ENCODE assay signal across 4 cellular contexts in the genomic region with DNA sequence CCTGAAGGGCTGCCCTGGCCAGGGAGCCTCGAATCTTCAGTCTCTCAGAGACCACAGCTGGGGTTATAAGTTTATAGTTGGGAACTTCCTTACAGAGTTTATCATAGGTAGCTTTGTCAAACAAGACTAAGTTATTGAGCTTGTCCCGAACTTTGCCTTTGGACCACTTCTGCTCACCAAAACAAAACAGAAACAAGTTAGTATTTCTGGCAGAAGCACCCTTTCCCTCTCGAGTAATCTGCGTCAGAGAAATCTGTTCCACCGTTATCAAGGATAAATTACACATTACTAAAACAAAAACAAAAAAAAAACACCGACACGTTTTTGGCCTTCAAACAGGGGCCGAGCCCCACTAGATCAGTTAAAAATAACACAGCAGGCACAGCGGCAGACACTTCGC. TPM values are rescaled to one million over a fixed set of nuclear protein-coding genes. Genes with fewer than 3 reads are reported as not detected.
DNase-seq lines count a peak whose midpoint lies in the region; ATAC-seq, FAIRE-seq and TF ChIP-seq lines count a peak whose summit lies in the region.
"Not testable (repeated sequence)": the region's sequence is repeated elsewhere in the genome, so short reads cannot be mapped to it uniquely, and the experiment has no call there.

No MANE protein-coding gene starts in this region.

- not testable (repeated sequence) for H3K27me3 ChIP-seq in SJCRH30; ectodermal cell (ENCODE audit: control insufficient read depth, insufficient read depth, low read length, poor library complexity, severe bottlenecking); muscle layer of duodenum (ENCODE audit: low read depth, low read length)

- not testable (repeated sequence) for TF ChIP-seq RAD21 in A549 (conservative IDR thresholded peaks at IDR 0.05 in 1 of 2, IDR thresholded peaks at IDR 0.05 in 1 of 2)

- peak overlapping the region; percentile 85 for H3K4me2 ChIP-seq in A549

- TF ChIP-seq POLR2A in A549 (IDR thresholded peaks at IDR 0.05; ENCODE audit: low read length), result not testable (repeated sequence)

- CTCF ChIA-PET in A549 (lab: Yijun Ruan, JAX), result not testable (repeated sequence)

- H3K36me3 ChIP-seq in SJCRH30 (peaks cover 41% of the 10 kb centered on the region), ectodermal cell (ENCODE audit: control insufficient read depth, insufficient read depth, low read length) (peaks cover 37% of the 10 kb centered on the region), muscle layer of duodenum (ENCODE audit: control insufficient read depth in 1 of 2, insufficient read depth in 2 of 2, low read length in 2 of 2) (peaks cover 47% of the 10 kb centered on the region in 2 donors)

- ATAC-seq in A549, result not testable (repeated sequence)

- FAIRE-seq in A549 (lab: Jason Lieb, UNC), result not testable (repeated sequence)

- 4% methylated on average over 10 of the region's 10 CpGs for WGBS in A549 (ENCODE audit: missing lambda C conversion rate)
- 5 to 10% methylated on average over 9 to 10 of the region's 10 CpGs for WGBS in ectodermal cell, 2 experiments

- not testable (repeated sequence) for DNase-seq in A549 (ENCODE audit: low read depth in 1 of 2, low spot score in 1 of 2); SJCRH30

- POLR2A ChIA-PET in A549 (lab: Yijun Ruan, JAX), result not testable (repeated sequence)

- H3K9me3 ChIP-seq in A549; SJCRH30 (replicated peaks); ectodermal cell (ENCODE audit: control insufficient read depth, low read length); muscle layer of duodenum (ENCODE audit: control insufficient read depth in 1 of 2, low read length in 2 of 2): not testable (repeated sequence)

- H3K4me1 ChIP-seq in A549 (peaks cover 38% of the 10 kb centered on the region), muscle layer of duodenum (ENCODE audit: control insufficient read depth in 1 of 2, insufficient read depth in 2 of 2, low read length in 2 of 2) (peaks cover 11 to 36% of the 10 kb centered on the region in 2 donors)
- not testable (repeated sequence) for H3K4me1 ChIP-seq in SJCRH30; ectodermal cell (ENCODE audit: control insufficient read depth, insufficient read depth, low read length)

- TF ChIP-seq CTCF in A549 (IDR thresholded peaks at IDR 0.05), result not testable (repeated sequence)

- peak overlapping the region; percentile 72 for H3K4me3 ChIP-seq in A549
- peak overlapping the region; percentile 80 for H3K4me3 ChIP-seq in SJCRH30
- H3K4me3 ChIP-seq in ectodermal cell (ENCODE audit: insufficient read depth, low read depth, low read length), result peak overlapping the region; percentile 92
- peak overlapping the region; percentile 88 to 99 for H3K4me3 ChIP-seq in muscle layer of duodenum (ENCODE audit: low read depth in 1 of 2, low read length in 2 of 2)

- TF ChIP-seq EP300 in A549 (IDR thresholded peaks at IDR 0.05), result not testable (repeated sequence)

- peak overlapping the region; percentile 95 to 97 for H3K27ac ChIP-seq in A549
- H3K27ac ChIP-seq in SJCRH30, result peak overlapping the region; percentile 70; the same call in 1 of the 2 replicates
- not testable (repeated sequence) for H3K27ac ChIP-seq in ectodermal cell (ENCODE audit: insufficient read depth, low read depth, low read length, poor library complexity, severe bottlenecking)
- peak overlapping the region; percentile 89 for H3K27ac ChIP-seq in muscle layer of duodenum (ENCODE audit: low read length)

RNA-seq across cellular contexts. Expression of gene RPS25, which starts 0.8 kb away (rescaled TPM):
- polyA plus RNA-seq in A549 (2011; rRNA removed) (644 and 844 TPM in 2 replicates), A549 (2017; fragmentation: RNase III; extraction: RNeasy Plus Mini Kit Qiagen cat#74134 plus additional on column Dnase treatment) (1,476 to 1,567 TPM (median 1,517 TPM) in 3 replicates)
- polyA plus RNA-seq in A549 (2012; cell fraction: cytosol; rRNA removed), result 630 and 875 TPM in 2 replicates
- 132 and 205 TPM in 2 replicates for polyA plus RNA-seq in A549 (2012; cell fraction: nucleus; rRNA removed)
- polyA minus RNA-seq in A549 (2011; rRNA and poly(A)+ RNA removed), result 39.1 and 56.7 TPM in 2 replicates
- 797 and 901 TPM in 2 replicates for total RNA-seq in SJCRH30 (2014; rRNA removed; shearing (Covaris generic))
- 1,507 TPM for polyA plus RNA-seq in ectodermal cell (2013, experiment 1 of 4)
- 1,507 TPM for polyA plus RNA-seq in ectodermal cell (2013, experiment 2 of 4)
- polyA plus RNA-seq in ectodermal cell (2013, experiment 3 of 4), result 1,523 TPM
- polyA plus RNA-seq in ectodermal cell (2013, experiment 4 of 4), result 1,566 TPM

RNA-seq across cellular contexts. Expression of gene TRAPPC4, which starts 1.2 kb away (rescaled TPM):
- polyA plus RNA-seq in A549 (2011; rRNA removed) (77.7 and 90.0 TPM in 2 replicates), A549 (2017; fragmentation: RNase III; extraction: RNeasy Plus Mini Kit Qiagen cat#74134 plus additional on column Dnase treatment) (61.7 to 72.8 TPM (median 71.6 TPM) in 3 replicates)
- 116 and 173 TPM in 2 replicates for polyA plus RNA-seq in A549 (2012; cell fraction: cytosol; rRNA removed)
- polyA plus RNA-seq in A549 (2012; cell fraction: nucleus; rRNA removed), result 75.2 and 94.8 TPM in 2 replicates
- 46.0 and 53.7 TPM in 2 replicates for polyA minus RNA-seq in A549 (2011; rRNA and poly(A)+ RNA removed)
- 33.1 and 34.8 TPM in 2 replicates for total RNA-seq in SJCRH30 (2014; rRNA removed; shearing (Covaris generic))
- polyA plus RNA-seq in ectodermal cell (2013, experiment 1 of 4), result 77.4 TPM
- polyA plus RNA-seq in ectodermal cell (2013, experiment 2 of 4), result 91.1 TPM
- 69.2 TPM for polyA plus RNA-seq in ectodermal cell (2013, experiment 3 of 4)
- 75.3 TPM for polyA plus RNA-seq in ectodermal cell (2013, experiment 4 of 4)

RNA-seq across cellular contexts. Expression of gene SLC37A4, which starts 13.3 kb away (rescaled TPM):
- polyA plus RNA-seq in A549 (2011; rRNA removed) (21.2 and 22.8 TPM in 2 replicates), A549 (2017; fragmentation: RNase III; extraction: RNeasy Plus Mini Kit Qiagen cat#74134 plus additional on column Dnase treatment) (12.7 to 15.5 TPM (median 14.0 TPM) in 3 replicates)
- 15.9 and 20.1 TPM in 2 replicates for polyA plus RNA-seq in A549 (2012; cell fraction: cytosol; rRNA removed)
- polyA plus RNA-seq in A549 (2012; cell fraction: nucleus; rRNA removed), result 42.8 and 46.0 TPM in 2 replicates
- 26.0 and 30.3 TPM in 2 replicates for polyA minus RNA-seq in A549 (2011; rRNA and poly(A)+ RNA removed)
- total RNA-seq in SJCRH30 (2014; rRNA removed; shearing (Covaris generic)), result 8.7 and 9.8 TPM in 2 replicates
- polyA plus RNA-seq in ectodermal cell (2013, experiment 1 of 4), result 58.5 TPM
- polyA plus RNA-seq in ectodermal cell (2013, experiment 2 of 4), result 58.3 TPM
- polyA plus RNA-seq in ectodermal cell (2013, experiment 3 of 4), result 48.3 TPM
- polyA plus RNA-seq in ectodermal cell (2013, experiment 4 of 4), result 52.8 TPM

RNA-seq across cellular contexts. Expression of gene CENATAC, which starts 19.4 kb away (rescaled TPM):
- 14.8 and 20.2 TPM in 2 replicates for polyA plus RNA-seq in A549 (2011; rRNA removed)
- 11.6 and 12.5 TPM in 2 replicates for polyA plus RNA-seq in A549 (2012; cell fraction: cytosol; rRNA removed)
- 51.4 and 75.0 TPM in 2 replicates for polyA plus RNA-seq in A549 (2012; cell fraction: nucleus; rRNA removed)
- polyA plus RNA-seq in A549 (2017; fragmentation: RNase III; extraction: RNeasy Plus Mini Kit Qiagen cat#74134 plus additional on column Dnase treatment), result 11.1 to 14.8 TPM (median 12.4 TPM) in 3 replicates
- 6.6 and 7.7 TPM in 2 replicates for polyA minus RNA-seq in A549 (2011; rRNA and poly(A)+ RNA removed)
- 12.7 and 17.5 TPM in 2 replicates for total RNA-seq in SJCRH30 (2014; rRNA removed; shearing (Covaris generic))
- polyA plus RNA-seq in ectodermal cell (2013, experiment 1 of 4), result 39.4 TPM
- polyA plus RNA-seq in ectodermal cell (2013, experiment 2 of 4), result 47.3 TPM
- polyA plus RNA-seq in ectodermal cell (2013, experiment 3 of 4), result 25.6 TPM
- polyA plus RNA-seq in ectodermal cell (2013, experiment 4 of 4), result 30.0 TPM

RNA-seq across cellular contexts. Expression of gene HYOU1, which starts 39.6 kb away (rescaled TPM):
- 83.1 and 116 TPM in 2 replicates for polyA plus RNA-seq in A549 (2011; rRNA removed)
- 40.0 and 46.4 TPM in 2 replicates for polyA plus RNA-seq in A549 (2012; cell fraction: cytosol; rRNA removed)
- polyA plus RNA-seq in A549 (2012; cell fraction: nucleus; rRNA removed), result 97.5 and 104 TPM in 2 replicates
- polyA plus RNA-seq in A549 (2017; fragmentation: RNase III; extraction: RNeasy Plus Mini Kit Qiagen cat#74134 plus additional on column Dnase treatment), result 38.0 to 44.8 TPM (median 42.1 TPM) in 3 replicates
- polyA minus RNA-seq in A549 (2011; rRNA and poly(A)+ RNA removed), result 100 and 116 TPM in 2 replicates
- 68.1 and 79.3 TPM in 2 replicates for total RNA-seq in SJCRH30 (2014; rRNA removed; shearing (Covaris generic))
- 215 TPM for polyA plus RNA-seq in ectodermal cell (2013, experiment 1 of 4)
- polyA plus RNA-seq in ectodermal cell (2013, experiment 2 of 4), result 210 TPM
- 138 TPM for polyA plus RNA-seq in ectodermal cell (2013, experiment 3 of 4)
- 144 TPM for polyA plus RNA-seq in ectodermal cell (2013, experiment 4 of 4)
